Comparison of ENCODE assay signal across 1 cellular context in genomic region chr18:80042785-80043184, GRCh38.
TF ChIP-seq lines count a peak whose summit lies in the region.

No MANE protein-coding gene starts in this region.

TF ChIP-seq in HepG2, 621 proteins besides CTCF, POLR2A, EP300 and RAD21:
- TF ChIP-seq ZFP90 (CRISPR knock-in tag; IDR thresholded peaks at IDR 0.05; ENCODE audit: borderline replicate concordance): no peak
- no peak for TF ChIP-seq EHMT2 (IDR thresholded peaks at IDR 0.05; ENCODE audit: borderline replicate concordance, low read depth, low read length)
- TF ChIP-seq GATAD1 (CRISPR knock-in tag; IDR thresholded peaks at IDR 0.05): no peak
- no peak for TF ChIP-seq SKIL (CRISPR knock-in tag; IDR thresholded peaks at IDR 0.05; ENCODE audit: borderline replicate concordance)
- TF ChIP-seq PRDM10 (CRISPR knock-in tag; IDR thresholded peaks at IDR 0.05; ENCODE audit: low read depth): peak; percentile 61; the same call in 1 of the 2 replicates
- no peak for TF ChIP-seq TCF12 (IDR thresholded peaks at IDR 0.05)
- TF ChIP-seq TCF12 (CRISPR knock-in tag; IDR thresholded peaks at IDR 0.05): no peak
